Comparison of ENCODE assay signal across 19 cellular contexts in the genomic region with DNA sequence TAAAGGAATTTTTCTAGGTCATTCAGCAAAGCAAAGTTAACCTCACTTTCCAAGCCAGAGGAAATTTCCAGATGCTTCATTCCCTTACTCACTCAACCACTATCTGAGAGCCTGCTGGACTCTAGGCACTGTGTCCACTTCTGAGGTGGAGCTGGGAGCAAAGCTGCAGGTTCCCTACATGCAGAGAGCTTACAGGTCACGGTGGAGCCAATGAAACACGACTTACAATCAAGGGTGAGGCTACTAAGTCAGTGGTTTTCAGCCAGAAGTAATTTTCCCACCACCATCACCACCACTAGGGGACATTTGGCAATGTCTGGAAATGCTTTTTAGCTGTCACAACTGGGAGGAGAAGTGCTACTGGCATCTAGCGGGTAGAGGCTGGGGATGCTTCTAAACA. TPM values are rescaled to one million over a fixed set of nuclear protein-coding genes. Genes with fewer than 3 reads are reported as not detected.
A peak's percentile ranks its signal among the peaks of the same experiment; 100 is the strongest.
DNase-seq lines count a peak whose midpoint lies in the region; ATAC-seq, FAIRE-seq and TF ChIP-seq lines count a peak whose summit lies in the region.
"Had no signal": no experiment of that assay in that cellular context is flagged by ENCODE, and none has a peak within 500 bp of the region (broad histone marks: within the 10 kb centered on the region; RNA-seq: fewer than 3 reads in every experiment).

No MANE protein-coding gene starts in this region.

- H3K36me3 ChIP-seq in upper lobe of left lung, result no peaks in the 10 kb centered on the region
- H3K36me3 ChIP-seq: vagina had no signal

- no peaks in the 10 kb centered on the region for H3K27me3 ChIP-seq in upper lobe of left lung
- H3K27me3 ChIP-seq: foreskin keratinocyte, vagina had no signal

- no peak for TF ChIP-seq EP300 in upper lobe of left lung (IDR thresholded peaks at IDR 0.05)

- H3K9me3 ChIP-seq in upper lobe of left lung, result no peaks in the 10 kb centered on the region
- H3K9me3 ChIP-seq: vagina had no signal

- TF ChIP-seq CTCF in C4-2B (conservative IDR thresholded peaks at IDR 0.05) (peak; percentile 15), upper lobe of left lung (IDR thresholded peaks at IDR 0.05) (no peak)

- FAIRE-seq in H54 (lab: Jason Lieb, UNC), result no peak
- FAIRE-seq: TTC549 had no signal

- ATAC-seq in GM21576 (IDR thresholded peaks at IDR 0.05; ENCODE audit: unreplicated experiment) (no peak), upper lobe of left lung (ENCODE audit: low FRiP score in 2 of 2) (no peak)
- ATAC-seq: foreskin keratinocyte had no signal

- peak; percentile 3 for DNase-seq in Jurkat, Clone E6-1 (ENCODE audit: low read depth, low spot score)
- DNase-seq in SW480 (ENCODE audit: low spot score) (peak; percentile 23), kidney glomerular epithelial cell (lab: John Stamatoyannopoulos, UW) (peak; percentile 26), H54 (ENCODE audit: insufficient read length, low spot score) (no peak), upper lobe of left lung (no peak)
- DNase-seq in stimulated activated CD8-positive, alpha-beta memory T cell treated with anti-CD3 and anti-CD28 coated beads, Interleukin-4, amount 100 ng/mL, for 48 hours, result no peak
- DNase-seq: activated gamma-delta T cell treated with Interleukin-2 at 50 U/mL for 16 hours; effector memory CD4-positive, alpha-beta T cell; foreskin keratinocyte; NCI-H1048; NCI-H446; stimulated activated CD4-positive, alpha-beta T cell treated with anti-CD3 and anti-CD28 coated beads, Interleukin-2, amount 100 ng/mL, for 24 hours had no signal

- 67% methylated on average over 3 of the region's 3 CpGs for WGBS in upper lobe of left lung, 2 donors

- no peak overlapping the region for H3K4me3 ChIP-seq in Jurkat, Clone E6-1 (ENCODE audit: low read length)
- no peak overlapping the region for H3K4me3 ChIP-seq in upper lobe of left lung
- H3K4me3 ChIP-seq: vagina had no signal

- H3K4me1 ChIP-seq in upper lobe of left lung, result no peaks in the 10 kb centered on the region
- H3K4me1 ChIP-seq: vagina had no signal

- H3K27ac ChIP-seq in C4-2B (no peak overlapping the region), upper lobe of left lung (no peak overlapping the region)
- H3K27ac ChIP-seq: foreskin keratinocyte, vagina had no signal

- TF ChIP-seq POLR2A in H54 (IDR thresholded peaks at IDR 0.05; ENCODE audit: low read depth, low read length) (no peak), upper lobe of left lung (IDR thresholded peaks at IDR 0.05) (no peak)

RNA-seq across cellular contexts. Expression of a gene that starts 34.5 kb away (rescaled TPM):
- not detected for polyA plus RNA-seq in Jurkat, Clone E6-1 (2012; ENCODE audit: insufficient read depth, insufficient read length)
- total RNA-seq in upper lobe of left lung, result 10 to 100 TPM in 1 of 6 donors, 1 to 10 TPM in 5; 1.8 to 10.0 (median 3.2) TPM
- total RNA-seq: G401, pulmonary artery endothelial cell had no signal
- polyA plus RNA-seq: BJ had no signal

Comparison
In these comparisons a context has a peak if more than half of its experiments do, and no peak if none do; other contexts are left out.
1. DNase-seq: peak in Jurkat, Clone E6-1 (single experiment), SW480 (single experiment) and kidney glomerular epithelial cell (single experiment); none in stimulated activated CD8-positive, alpha-beta memory T cell treated with anti-CD3 and anti-CD28 coated beads, Interleukin-4, amount 100 ng/mL, for 48 hours (single experiment), H54 (single experiment) and upper lobe of left lung (0 of 2).